8 cellular contexts compared by ENCODE assay signal in genomic region chr9:86337469-86338107, GRCh38. TPM values are rescaled to one million over a fixed set of nuclear protein-coding genes. Genes with fewer than 3 reads are reported as not detected.
DNase-seq lines count a peak whose midpoint lies in the region; ATAC-seq and FAIRE-seq lines count a peak whose summit lies in the region.

No MANE protein-coding gene starts in this region.

- peak overlapping the region; percentile 94 to 98 (median 98) for H3K27ac Mint-ChIP-seq in immature natural killer cell

- ATAC-seq in GM21381 (IDR thresholded peaks at IDR 0.05; ENCODE audit: unreplicated experiment): peak; percentile 33
- ATAC-seq in HG02623 (IDR thresholded peaks at IDR 0.05; ENCODE audit: unreplicated experiment): no peak
- no peak for ATAC-seq in HG03565 (IDR thresholded peaks at IDR 0.05; ENCODE audit: unreplicated experiment)
- ATAC-seq in GM21737 (IDR thresholded peaks at IDR 0.05; ENCODE audit: unreplicated experiment): no peak

- H3K4me1 Mint-ChIP-seq in immature natural killer cell: peaks cover 51 to 81% of the 10 kb centered on the region in 2 donors

- peaks cover 43 to 62% (median 50%) of the 10 kb centered on the region in 3 donors for H3K36me3 Mint-ChIP-seq in immature natural killer cell

- peak overlapping the region; percentile 83 to 96 (median 89) for H3K4me3 Mint-ChIP-seq in immature natural killer cell

- DNase-seq in NOMO-1 treated with DMSO at 0.1 percent for 48 hours (lab: John Stamatoyannopoulos, UW; ENCODE audit: unreplicated experiment) (peak; percentile 61), immature natural killer cell (peak; percentile 64 to 67 (median 66)), iPS-NIHi7 (ENCODE audit: extremely low spot score) (no peak)

- peak; percentile 25 for FAIRE-seq in G401.6 (lab: Jason Lieb, UNC)

- H3K9me3 Mint-ChIP-seq in immature natural killer cell: no peaks in the 10 kb centered on the region

- peaks cover 0 to 3% (median 0%) of the 10 kb centered on the region in 3 donors for H3K27me3 Mint-ChIP-seq in immature natural killer cell (ENCODE audit: low read depth in 3 of 3)

RNA-seq across cellular contexts. Expression of gene TUT7, which starts 16.6 kb away (rescaled TPM):
- polyA plus RNA-seq in immature natural killer cell: 10 to 100 TPM; 16.1 to 34.4 (median 18.0) TPM

RNA-seq across cellular contexts. Expression of gene ISCA1, which starts 55.2 kb away (rescaled TPM):
- polyA plus RNA-seq in immature natural killer cell: 10 to 100 TPM; 50.8 to 95.3 (median 74.9) TPM
